Comparison of ENCODE assay signal across 8 cellular contexts in genomic region chr11:94786264-94787126, GRCh38. TPM values are rescaled to one million over a fixed set of nuclear protein-coding genes. Genes with fewer than 3 reads are reported as not detected.
DNase-seq lines count a peak whose midpoint lies in the region; ATAC-seq and TF ChIP-seq lines count a peak whose summit lies in the region.

No MANE protein-coding gene starts in this region.

- peaks cover 68% of the 10 kb centered on the region for H3K79me2 ChIP-seq in HCT116 (ENCODE audit: insufficient read depth, low read length)
- H3K79me2 ChIP-seq in PC-9 (ENCODE audit: low read depth) = peaks cover 99% of the 10 kb centered on the region

- no peaks in the 10 kb centered on the region for H3K27me3 ChIP-seq in HCT116 (ENCODE audit: insufficient read depth, low read length)
- H3K27me3 ChIP-seq in PC-9 (ENCODE audit: insufficient read depth, low read depth) = no peaks in the 10 kb centered on the region

- H3K9me2 ChIP-seq in HCT116 (ENCODE audit: insufficient read depth) = no peaks in the 10 kb centered on the region
- no peaks in the 10 kb centered on the region for H3K9me2 ChIP-seq in PC-9 (ENCODE audit: insufficient read depth)

- no peak for TF ChIP-seq POLR2A in HCT116 (IDR thresholded peaks at IDR 0.05; ENCODE audit: borderline replicate concordance, extremely low read depth, insufficient read depth, insufficient read length)
- TF ChIP-seq POLR2A in erythroblast (IDR thresholded peaks at IDR 0.05; ENCODE audit: low read length) = no peak

- TF ChIP-seq CTCF in HCT116 (IDR thresholded peaks at IDR 0.05 in 2 of 3, conservative IDR thresholded peaks at IDR 0.05 in 1 of 3; ENCODE audit: borderline replicate concordance in 1 of 3, insufficient read depth in 1 of 3, low read depth in 2 of 3, low read length in 2 of 3) (peak; percentile 53 to 63 (median 55); a peak in 5 of 6 replicates), PC-9 (conservative IDR thresholded peaks at IDR 0.05) (peak; percentile 78), progenitor cell of endocrine pancreas (IDR thresholded peaks at IDR 0.05; ENCODE audit: unreplicated experiment) (peak; percentile 68)

- peak; percentile 54 for TF ChIP-seq RAD21 in HCT116 (IDR thresholded peaks at IDR 0.05; ENCODE audit: low read depth)

- H3K4me3 Mint-ChIP-seq in progenitor cell of endocrine pancreas (ENCODE audit: low read depth) = no peak overlapping the region

- H3K9me3 ChIP-seq in HCT116 (ENCODE audit: control insufficient read depth in 1 of 2, insufficient read depth in 1 of 2, low read depth in 1 of 2, low read length in 2 of 2) = no peaks in the 10 kb centered on the region
- H3K9me3 ChIP-seq in PC-9 (ENCODE audit: insufficient read depth, low read depth) = no peaks in the 10 kb centered on the region

- H3K36me3 Mint-ChIP-seq in progenitor cell of endocrine pancreas (ENCODE audit: insufficient read depth) = no peaks in the 10 kb centered on the region

- peaks cover 11% of the 10 kb centered on the region for H3K4me1 Mint-ChIP-seq in progenitor cell of endocrine pancreas (ENCODE audit: low read depth)

- CTCF ChIA-PET in HCT116 (lab: Charles Lee) (interaction anchor here (1.0 to 1.3 kb wide), 5 partner anchors 8 to 182 kb away, joined by 3 to 6 read pairs (median 3); no protein-coding TSS in a partner anchor), PC-9 (lab: Charles Lee) (interaction anchor here (0.6 to 0.8 kb wide), 3 partner anchors 45 to 187 kb away, joined by 3 to 5 read pairs (median 4); partner anchors contain the start of genes CWC15 and KDM4D)

- H3K9ac ChIP-seq in HCT116 (ENCODE audit: low read length) = no peak overlapping the region

- H3K4me3 ChIP-seq in HCT116 (replicated peaks in 1 of 2; ENCODE audit: low read depth in 1 of 2, low read length in 2 of 2) = no peak overlapping the region
- H3K4me3 ChIP-seq in PC-9 = no peak overlapping the region

- DNase-seq in NCI-H2081 (lab: John Stamatoyannopoulos, UW) (peak; percentile 6 to 27), NCI-H2081 treated with DMSO at 0.1 percent for 48 hours (lab: John Stamatoyannopoulos, UW) (no peak), HCT116 (ENCODE audit: low read depth, low spot score) (no peak), PC-9 (no peak), erythroblast (lab: John Stamatoyannopoulos, UW) (peak; percentile 50 to 60), progenitor cell of endocrine pancreas (ENCODE audit: low spot score, unreplicated experiment) (no peak)
- DNase-seq in activated CD8-positive, alpha-beta memory T cell treated with anti-CD3 and anti-CD28 coated beads, Interleukin-2, amount 50 U/mL, for 48 hours = no peak
- no peak for DNase-seq in activated CD4-positive, alpha-beta T cell treated with anti-CD3 and anti-CD28 coated beads for 4 hours

- H4K20me1 ChIP-seq in HCT116 (ENCODE audit: insufficient read depth) (no peaks in the 10 kb centered on the region), PC-9 (ENCODE audit: insufficient read depth) (peaks cover 53% of the 10 kb centered on the region)

- H3K4me1 ChIP-seq in HCT116 (ENCODE audit: control insufficient read depth in 1 of 2, insufficient read depth in 2 of 2, low read length in 2 of 2) = peaks cover 29 to 48% of the 10 kb centered on the region in 2 experiments
- peaks cover 64% of the 10 kb centered on the region for H3K4me1 ChIP-seq in PC-9 (replicated peaks; ENCODE audit: insufficient read depth)

- H2AFZ ChIP-seq in HCT116 (ENCODE audit: low read depth, low read length, poor library complexity, severe bottlenecking) (peak overlapping the region; percentile 71), PC-9 (no peak overlapping the region)

- H3K9me3 Mint-ChIP-seq in progenitor cell of endocrine pancreas (ENCODE audit: low read depth) = no peaks in the 10 kb centered on the region

- H3K27me3 Mint-ChIP-seq in progenitor cell of endocrine pancreas = no peaks in the 10 kb centered on the region

- POLR2A ChIA-PET in HCT116 (lab: Charles Lee) (interaction anchor here (1.3 kb wide), 1 partner anchor 163 kb away, joined by 5 read pairs; no protein-coding TSS in a partner anchor), PC-9 (lab: Charles Lee; ENCODE audit: unreplicated experiment) (interaction anchor here (0.6 kb wide), 1 partner anchor 72 kb away, joined by 5 read pairs; no protein-coding TSS in a partner anchor)

- H3K27ac ChIP-seq in HCT116 (ENCODE audit: low read depth, low read length) (no peak overlapping the region), PC-9 (no peak overlapping the region)

- H3K27ac Mint-ChIP-seq in progenitor cell of endocrine pancreas = no peak overlapping the region

- intact Hi-C loops in HCT116 (cut with micrococcal nuclease) (loop anchor here (1.0 to 10.0 kb wide), 2 partner anchors 111 to 1638 kb away; no protein-coding TSS in a partner anchor), PC-9 (cut with micrococcal nuclease; ENCODE audit: unreplicated experiment) (no loop called here)

- no peaks in the 10 kb centered on the region for H3K36me3 ChIP-seq in HCT116 (ENCODE audit: control insufficient read depth in 1 of 2, insufficient read depth in 2 of 2, low read length in 2 of 2)
- H3K36me3 ChIP-seq in PC-9 (ENCODE audit: low read depth) = peaks cover 9% of the 10 kb centered on the region

- peaks cover 39% of the 10 kb centered on the region for H3F3A ChIP-seq in PC-9 (ENCODE audit: insufficient read depth, low read depth)

- RAD21 ChIA-PET in HCT116 (lab: Charles Lee; ENCODE audit: low non-redundant PET in 1 of 2, low total read pairs in 2 of 2, uncharacterized antibody in 2 of 2, unreplicated experiment in 2 of 2) = interaction anchor here in 1 of 2 experiments (0.9 kb wide), 1 partner anchor 163 kb away, joined by 3 read pairs; no protein-coding TSS in a partner anchor

- BruUV-seq in HCT116 (replicated peaks; lab: Mats Ljungman, UMichigan) = no TSS peak
- no TSS peak for BruUV-seq in PC-9 (replicated peaks; lab: Mats Ljungman, UMichigan)

- H3K4me2 ChIP-seq in HCT116 (ENCODE audit: low read length) (peak overlapping the region; percentile 11; the same call in 1 of the 2 replicates), PC-9 (no peak overlapping the region)

- no peak for ATAC-seq in HCT116

TF ChIP-seq in HCT116, 20 proteins besides CTCF, POLR2A, EP300 and RAD21 (continues in another document):
- TF ChIP-seq SRF (IDR thresholded peaks at IDR 0.05; ENCODE audit: low read depth) (no peak), EGR1 (IDR thresholded peaks at IDR 0.05; ENCODE audit: low read depth) (no peak), REST (IDR thresholded peaks at IDR 0.05; ENCODE audit: low read depth) (no peak), ZBTB33 (IDR thresholded peaks at IDR 0.05; ENCODE audit: extremely low read depth, insufficient replicate concordance, low read length) (no peak), SIN3A (IDR thresholded peaks at IDR 0.05; ENCODE audit: low read depth) (no peak), ZFX (IDR thresholded peaks at IDR 0.05) (no peak), ZNF274 (IDR thresholded peaks at IDR 0.05; ENCODE audit: low read depth, low read length) (no peak), CBX3 (IDR thresholded peaks at IDR 0.05; ENCODE audit: low read depth) (no peak), MAX (IDR thresholded peaks at IDR 0.05) (no peak), EZH2phosphoT487 (IDR thresholded peaks at IDR 0.05; ENCODE audit: borderline replicate concordance) (no peak), POLR2AphosphoS5 (IDR thresholded peaks at IDR 0.05; ENCODE audit: low read depth, low read length) (no peak), ELF1 (IDR thresholded peaks at IDR 0.05; ENCODE audit: borderline replicate concordance, low read depth) (no peak), EZH2 (IDR thresholded peaks at IDR 0.05) (no peak), CEBPB (IDR thresholded peaks at IDR 0.05; ENCODE audit: low read depth) (no peak)

RNA-seq across cellular contexts. Expression of gene AMOTL1, which starts 18.3 kb away (rescaled TPM):
- total RNA-seq in HCT116 (2021; ENCODE audit: unreplicated experiment) (27.6 TPM), PC-9 (2021) (48.0 and 60.5 TPM in 2 replicates), progenitor cell of endocrine pancreas (44.8 and 45.8 TPM in 2 replicates)
- 8.8 and 9.6 TPM in 2 replicates for polyA plus RNA-seq in HCT116 (2012)

Comparison
In these comparisons a context has a peak if more than half of its experiments do, and no peak if none do; other contexts are left out.
1. DNase-seq: peak in NCI-H2081 (2 of 2) and erythroblast (2 of 2); none in NCI-H2081 treated with DMSO at 0.1 percent for 48 hours (single experiment), HCT116 (single experiment), PC-9 (0 of 2), progenitor cell of endocrine pancreas (single experiment), activated CD8-positive, alpha-beta memory T cell treated with anti-CD3 and anti-CD28 coated beads, Interleukin-2, amount 50 U/mL, for 48 hours (single experiment) and activated CD4-positive, alpha-beta T cell treated with anti-CD3 and anti-CD28 coated beads for 4 hours (0 of 2).
2. Peak in every context shown above with its lines, with median percentiles within 50 percentile points of each other: CTCF ChIP-seq.